Comparison of ENCODE assay signal across 16 cellular contexts in the genomic region with DNA sequence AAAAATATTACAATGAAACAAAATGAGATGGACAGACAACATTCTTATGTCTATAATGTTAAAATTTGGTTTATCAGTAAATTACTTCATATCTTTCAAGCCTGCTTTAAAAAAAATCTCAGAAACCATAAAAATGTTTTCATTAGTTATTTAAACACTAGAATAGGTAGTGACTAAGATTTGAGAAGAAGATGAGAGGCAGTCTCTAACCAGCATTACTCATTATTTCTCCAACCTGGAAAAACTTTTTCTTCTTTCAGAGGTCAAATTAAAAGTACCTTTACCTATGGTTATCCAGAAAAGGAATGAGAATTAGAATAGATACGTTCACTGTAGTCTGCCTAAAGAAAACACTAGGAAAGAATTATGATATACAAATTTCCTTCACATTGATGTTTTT. TPM values are rescaled to one million over a fixed set of nuclear protein-coding genes. Genes with fewer than 3 reads are reported as not detected.
A peak's percentile ranks its signal among the peaks of the same experiment; 100 is the strongest.
DNase-seq lines count a peak whose midpoint lies in the region; ATAC-seq, FAIRE-seq and TF ChIP-seq lines count a peak whose summit lies in the region.
"Had no signal": no experiment of that assay in that cellular context is flagged by ENCODE, and none has a peak within 500 bp of the region (broad histone marks: within the 10 kb centered on the region; RNA-seq: fewer than 3 reads in every experiment).

No MANE protein-coding gene starts in this region.

- H3K4me3 ChIP-seq in pancreas: no peak overlapping the region
- H3K4me3 ChIP-seq: MG63 had no signal

- no TSS peak for BruUV-seq in Calu3 (replicated peaks; lab: Mats Ljungman, UMichigan)

- H3K27me3 ChIP-seq in pancreas: no peaks in the 10 kb centered on the region
- H3K27me3 ChIP-seq: MG63 had no signal

- no peaks in the 10 kb centered on the region for H3K36me3 ChIP-seq in pancreas
- H3K36me3 ChIP-seq: MG63 had no signal

- H3K27ac ChIP-seq in pancreas: no peak overlapping the region

- H3K36me3 Mint-ChIP-seq in natural killer cell treated with Interleukin-12 subunit alpha and Interleukin-12 subunit beta and Interleukin-15 and Interleukin-18, amount 100 ng/mL, for 72 hours: no peaks in the 10 kb centered on the region
- no peaks in the 10 kb centered on the region for H3K36me3 Mint-ChIP-seq in Calu3 (ENCODE audit: insufficient read depth, unreplicated experiment)

- H3K4me3 Mint-ChIP-seq in stimulated activated naive CD8-positive, alpha-beta T cell treated with anti-CD3 and anti-CD28 coated beads, Interleukin-15, amount 100 ng/mL, for 72 hours: peak overlapping the region in 1 of 2 donors; percentile 34
- H3K4me3 Mint-ChIP-seq in natural killer cell treated with Interleukin-12 subunit alpha and Interleukin-12 subunit beta and Interleukin-15 and Interleukin-18, amount 100 ng/mL, for 72 hours: peak overlapping the region; percentile 60
- no peak overlapping the region for H3K4me3 Mint-ChIP-seq in Calu3 (ENCODE audit: low read depth, unreplicated experiment)
- H3K4me3 Mint-ChIP-seq: HFFc6 had no signal

- no peak for TF ChIP-seq CTCF in Calu3 (IDR thresholded peaks at IDR 0.05; ENCODE audit: unreplicated experiment)
- TF ChIP-seq CTCF in pancreas (IDR thresholded peaks at IDR 0.05): no peak

- no peaks in the 10 kb centered on the region for H3K9me3 ChIP-seq in pancreas
- H3K9me3 ChIP-seq: MG63 had no signal

- CTCF ChIA-PET in Calu3 (lab: Charles Lee): no interaction called here

- H3K4me1 ChIP-seq in pancreas: peaks cover 0 to 7% (median 7%) of the 10 kb centered on the region in 3 donors

- no peaks in the 10 kb centered on the region for H3K9me3 Mint-ChIP-seq in stimulated activated naive CD8-positive, alpha-beta T cell treated with anti-CD3 and anti-CD28 coated beads, Interleukin-15, amount 100 ng/mL, for 72 hours
- H3K9me3 Mint-ChIP-seq in natural killer cell treated with Interleukin-12 subunit alpha and Interleukin-12 subunit beta and Interleukin-15 and Interleukin-18, amount 100 ng/mL, for 72 hours: no peaks in the 10 kb centered on the region
- no peaks in the 10 kb centered on the region for H3K9me3 Mint-ChIP-seq in Calu3 (ENCODE audit: low read depth, unreplicated experiment)
- H3K9me3 Mint-ChIP-seq: HFFc6 had no signal

- peaks cover 8% of the 10 kb centered on the region for H3K27me3 Mint-ChIP-seq in stimulated activated naive CD8-positive, alpha-beta T cell treated with anti-CD3 and anti-CD28 coated beads, Interleukin-15, amount 100 ng/mL, for 72 hours
- no peaks in the 10 kb centered on the region for H3K27me3 Mint-ChIP-seq in natural killer cell treated with Interleukin-12 subunit alpha and Interleukin-12 subunit beta and Interleukin-15 and Interleukin-18, amount 100 ng/mL, for 72 hours
- H3K27me3 Mint-ChIP-seq in Calu3 (ENCODE audit: unreplicated experiment): no peaks in the 10 kb centered on the region

- H3K4me1 Mint-ChIP-seq in stimulated activated naive CD8-positive, alpha-beta T cell treated with anti-CD3 and anti-CD28 coated beads, Interleukin-15, amount 100 ng/mL, for 72 hours: peaks cover 49% of the 10 kb centered on the region
- H3K4me1 Mint-ChIP-seq in natural killer cell treated with Interleukin-12 subunit alpha and Interleukin-12 subunit beta and Interleukin-15 and Interleukin-18, amount 100 ng/mL, for 72 hours (ENCODE audit: low read depth in 2 of 2): peaks cover 41 to 67% of the 10 kb centered on the region in 2 donors
- peaks cover 15% of the 10 kb centered on the region for H3K4me1 Mint-ChIP-seq in Calu3 (ENCODE audit: low read depth, unreplicated experiment)

- FAIRE-seq in colon (lab: Jason Lieb, UNC) (peak; percentile 28), pancreas (lab: Jason Lieb, UNC) (no peak)
- FAIRE-seq: H54 had no signal

- 89 to 90% methylated on average over 1 of the region's 1 CpG for whole genome bisulfite sequencing in pancreas, 2 donors

- intact Hi-C loops in Calu3 (cut with micrococcal nuclease; ENCODE audit: unreplicated experiment) (no loop called here), pancreas (cut with DNase I) (no loop called here)

- H3K27ac Mint-ChIP-seq in stimulated activated naive CD8-positive, alpha-beta T cell treated with anti-CD3 and anti-CD28 coated beads, Interleukin-15, amount 100 ng/mL, for 72 hours: no peak overlapping the region
- H3K27ac Mint-ChIP-seq in natural killer cell treated with Interleukin-12 subunit alpha and Interleukin-12 subunit beta and Interleukin-15 and Interleukin-18, amount 100 ng/mL, for 72 hours: peak overlapping the region; percentile 82 to 86
- no peak overlapping the region for H3K27ac Mint-ChIP-seq in Calu3 (ENCODE audit: unreplicated experiment)
- H3K27ac Mint-ChIP-seq: HFFc6 had no signal

- ATAC-seq in stimulated activated naive CD8-positive, alpha-beta T cell treated with anti-CD3 and anti-CD28 coated beads, Interleukin-15, Interleukin-2, amounts not matched to agents 100 U/mL and 50 U/mL, for 24 hours: peak; percentile 16
- no peak for ATAC-seq in stimulated activated naive CD8-positive, alpha-beta T cell treated with anti-CD3 and anti-CD28 coated beads, Interleukin-15, amount 100 ng/mL, for 72 hours
- ATAC-seq in natural killer cell treated with Interleukin-12 subunit alpha and Interleukin-12 subunit beta and Interleukin-15 and Interleukin-18, amount 100 ng/mL, for 72 hours: no peak
- no peak for ATAC-seq in pancreas

- no peak for DNase-seq in stimulated activated naive CD8-positive, alpha-beta T cell treated with anti-CD3 and anti-CD28 coated beads, Interleukin-15, Interleukin-2, amounts not matched to agents 100 U/mL and 50 U/mL, for 24 hours
- no peak for DNase-seq in stimulated activated naive CD8-positive, alpha-beta T cell treated with anti-CD3 and anti-CD28 coated beads, Interleukin-15, amount 100 ng/mL, for 72 hours
- no peak for DNase-seq in natural killer cell treated with Interleukin-12 subunit alpha and Interleukin-12 subunit beta and Interleukin-15 and Interleukin-18, amount 100 ng/mL, for 72 hours (ENCODE audit: low spot score)
- no peak for DNase-seq in DMS153 treated with DMSO at 0.1 percent for 48 hours (lab: John Stamatoyannopoulos, UW; ENCODE audit: unreplicated experiment)
- DNase-seq in Calu3: no peak
- no peak for DNase-seq in pancreas
- DNase-seq: C1 segment of cervical spinal cord, HFFc6, MG63, NCI-H1092, NCI-H146, NCI-H226, NCI-H524 treated with DMSO at 0.1 percent for 48 hours, SIG-M5 had no signal

RNA-seq across cellular contexts. Expression of gene IKZF2, which starts 50.3 kb away (rescaled TPM):
- 10 to 100 TPM; 48.3 to 80.0 TPM for total RNA-seq in natural killer cell treated with Interleukin-12 subunit alpha and Interleukin-12 subunit beta and Interleukin-15 and Interleukin-18, amount 100 ng/mL, for 72 hours
- total RNA-seq in Calu3 (2022) (26.0 and 26.1 TPM in 2 replicates), pancreas (1 to 10 TPM; 3.0 to 8.6 (median 3.3) TPM)
- polyA plus RNA-seq in pancreas: 1 to 10 TPM in 1 of 2 donors, under 1 TPM in 1; 0.65 to 1.1 TPM

Comparison
In these comparisons a context has a peak if more than half of its experiments do, and no peak if none do; other contexts are left out.
1. H3K27ac Mint-ChIP-seq: peak in natural killer cell treated with Interleukin-12 subunit alpha and Interleukin-12 subunit beta and Interleukin-15 and Interleukin-18, amount 100 ng/mL, for 72 hours (2 of 2); none in stimulated activated naive CD8-positive, alpha-beta T cell treated with anti-CD3 and anti-CD28 coated beads, Interleukin-15, amount 100 ng/mL, for 72 hours (0 of 2) and Calu3 (single experiment).